Comparison of ENCODE assay signal across 9 cellular contexts in genomic region chr19:41298327-41298964, GRCh38. TPM values are rescaled to one million over a fixed set of nuclear protein-coding genes. Genes with fewer than 3 reads are reported as not detected.
DNase-seq lines count a peak whose midpoint lies in the region; ATAC-seq and TF ChIP-seq lines count a peak whose summit lies in the region.
"Had no signal": no experiment of that assay in that cellular context is flagged by ENCODE, and none has a peak within 500 bp of the region (broad histone marks: within the 10 kb centered on the region; RNA-seq: fewer than 3 reads in every experiment).

No MANE protein-coding gene starts in this region.

- H3K36me3 ChIP-seq in BJ (ENCODE audit: control insufficient read depth, insufficient read depth, low read length): peaks cover 45% of the 10 kb centered on the region
- H3K36me3 ChIP-seq in esophagus (ENCODE audit: control insufficient read depth in 2 of 2, insufficient read depth in 2 of 2, low read length in 1 of 2): peaks cover 26 to 52% of the 10 kb centered on the region in 2 donors

- H3K36me3 Mint-ChIP-seq in T-helper 2 cell treated with Interferon-gamma antibody and Interleukin-4, amounts not matched to agents 5 μg/mL and 100 μg/mL, for 36 hours (ENCODE audit: low read depth): peaks cover 91% of the 10 kb centered on the region
- H3K36me3 Mint-ChIP-seq in natural killer cell treated with Interleukin-12 subunit alpha and Interleukin-12 subunit beta and Interleukin-15 and Interleukin-18, amount 100 ng/mL, for 72 hours: peaks cover 46% of the 10 kb centered on the region

- 32 to 39% methylated on average over 4 of the region's 4 CpGs for WGBS in esophagus, 2 donors

- H3K4me1 Mint-ChIP-seq in T-helper 2 cell treated with Interferon-gamma antibody and Interleukin-4, amounts not matched to agents 5 μg/mL and 100 μg/mL, for 36 hours (ENCODE audit: low read depth): peaks cover 73% of the 10 kb centered on the region
- peaks cover 80 to 87% of the 10 kb centered on the region in 2 donors for H3K4me1 Mint-ChIP-seq in natural killer cell treated with Interleukin-12 subunit alpha and Interleukin-12 subunit beta and Interleukin-15 and Interleukin-18, amount 100 ng/mL, for 72 hours (ENCODE audit: low read depth in 2 of 2)

- H3K27me3 Mint-ChIP-seq in T-helper 2 cell treated with Interferon-gamma antibody and Interleukin-4, amounts not matched to agents 5 μg/mL and 100 μg/mL, for 36 hours (ENCODE audit: low read depth): no peaks in the 10 kb centered on the region
- H3K27me3 Mint-ChIP-seq in natural killer cell treated with Interleukin-12 subunit alpha and Interleukin-12 subunit beta and Interleukin-15 and Interleukin-18, amount 100 ng/mL, for 72 hours: no peaks in the 10 kb centered on the region

- peak; percentile 69 for DNase-seq in BJ (ENCODE audit: low read depth)
- DNase-seq in T-helper 2 cell treated with Interferon-gamma antibody and Interleukin-4, amounts not matched to agents 5 μg/mL and 100 μg/mL, for 36 hours (ENCODE audit: low spot score): no peak
- DNase-seq in natural killer cell treated with Interleukin-12 subunit alpha and Interleukin-12 subunit beta and Interleukin-15 and Interleukin-18, amount 100 ng/mL, for 72 hours (ENCODE audit: low spot score): peak; percentile 74
- no peak for DNase-seq in NCI-H146 (lab: John Stamatoyannopoulos, UW)
- DNase-seq in activated CD4-positive, CD25-positive, alpha-beta regulatory T cell treated with anti-CD3 and anti-CD28 coated beads, Interleukin-2, amount 50 U/mL, for 72 hours: no peak

- H3K4me3 ChIP-seq in BJ (ENCODE audit: low read depth, low read length): no peak overlapping the region
- H3K4me3 ChIP-seq in esophagus (ENCODE audit: low read depth in 1 of 2, low read length in 2 of 2): no peak overlapping the region

- H3K27me3 ChIP-seq in BJ (ENCODE audit: control insufficient read depth, insufficient read depth, low read length) (no peaks in the 10 kb centered on the region), esophagus (ENCODE audit: control insufficient read depth in 1 of 2, insufficient read depth in 2 of 2, low read length in 2 of 2) (no peaks in the 10 kb centered on the region)

- no peaks in the 10 kb centered on the region for H3K9me3 ChIP-seq in esophagus (ENCODE audit: control insufficient read depth in 2 of 2, insufficient read depth in 1 of 2, low read depth in 1 of 2, low read length in 1 of 2)

- TF ChIP-seq CTCF in BJ (IDR thresholded peaks at IDR 0.05; ENCODE audit: insufficient read depth, low read depth, low read length): no peak

- H3K9me3 Mint-ChIP-seq in T-helper 2 cell treated with Interferon-gamma antibody and Interleukin-4, amounts not matched to agents 5 μg/mL and 100 μg/mL, for 36 hours: no peaks in the 10 kb centered on the region
- H3K9me3 Mint-ChIP-seq in natural killer cell treated with Interleukin-12 subunit alpha and Interleukin-12 subunit beta and Interleukin-15 and Interleukin-18, amount 100 ng/mL, for 72 hours: no peaks in the 10 kb centered on the region
- H3K9me3 Mint-ChIP-seq: neural crest cell had no signal

- CTCF ChIA-PET in BJ (lab: Yijun Ruan, JAX): interaction anchor here (0.6 to 8.6 kb wide), 10 partner anchors 9 to 635 kb away, joined by 3 to 83 read pairs (median 4); no protein-coding TSS in a partner anchor

- H3K4me1 ChIP-seq in esophagus (ENCODE audit: control insufficient read depth in 2 of 2, insufficient read depth in 2 of 2, low read length in 1 of 2): peaks cover 0 to 10% of the 10 kb centered on the region in 2 donors

- ATAC-seq in GM21381 (IDR thresholded peaks at IDR 0.05; ENCODE audit: unreplicated experiment) (peak; percentile 18), GM21526 (IDR thresholded peaks at IDR 0.05; ENCODE audit: low FRiP score, unreplicated experiment) (no peak)
- peak in 1 of 2 donors; percentile 28 for ATAC-seq in natural killer cell treated with Interleukin-12 subunit alpha and Interleukin-12 subunit beta and Interleukin-15 and Interleukin-18, amount 100 ng/mL, for 72 hours

- H3K4me3 Mint-ChIP-seq in T-helper 2 cell treated with Interferon-gamma antibody and Interleukin-4, amounts not matched to agents 5 μg/mL and 100 μg/mL, for 36 hours: no peak overlapping the region
- peak overlapping the region; percentile 79 for H3K4me3 Mint-ChIP-seq in natural killer cell treated with Interleukin-12 subunit alpha and Interleukin-12 subunit beta and Interleukin-15 and Interleukin-18, amount 100 ng/mL, for 72 hours
- H3K4me3 Mint-ChIP-seq: neural crest cell had no signal

- peak overlapping the region; percentile 77 for H3K27ac Mint-ChIP-seq in T-helper 2 cell treated with Interferon-gamma antibody and Interleukin-4, amounts not matched to agents 5 μg/mL and 100 μg/mL, for 36 hours
- H3K27ac Mint-ChIP-seq in natural killer cell treated with Interleukin-12 subunit alpha and Interleukin-12 subunit beta and Interleukin-15 and Interleukin-18, amount 100 ng/mL, for 72 hours: peak overlapping the region; percentile 97 to 98

- H3K27ac ChIP-seq in esophagus (ENCODE audit: low read depth in 2 of 2, low read length in 1 of 2): peak overlapping the region; percentile 76 to 80

- POLR2A ChIA-PET in BJ (lab: Charles Lee): interaction anchor here (0.6 kb wide), 1 partner anchor 79 kb away, joined by 6 read pairs; the partner anchor contains the start of gene AXL

RNA-seq across cellular contexts. Expression of gene CCDC97, which starts 11.5 kb away (rescaled TPM):
- 7.2 and 10.3 TPM in 2 replicates for polyA plus RNA-seq in BJ (2011; rRNA removed)
- polyA minus RNA-seq in BJ (2011; rRNA and poly(A)+ RNA removed): 8.2 and 11.0 TPM in 2 replicates
- 10 to 100 TPM; 12.2 to 14.0 TPM for polyA plus RNA-seq in esophagus
- total RNA-seq in natural killer cell treated with Interleukin-12 subunit alpha and Interleukin-12 subunit beta and Interleukin-15 and Interleukin-18, amount 100 ng/mL, for 72 hours: 10 to 100 TPM; 52.5 to 56.2 TPM

RNA-seq across cellular contexts. Expression of gene HNRNPUL1, which starts 34.3 kb away (rescaled TPM):
- polyA plus RNA-seq in BJ (2011; rRNA removed): 35.4 and 37.9 TPM in 2 replicates
- polyA minus RNA-seq in BJ (2011; rRNA and poly(A)+ RNA removed): 34.5 and 35.9 TPM in 2 replicates
- 10 to 100 TPM; 64.9 to 73.4 TPM for polyA plus RNA-seq in esophagus
- total RNA-seq in natural killer cell treated with Interleukin-12 subunit alpha and Interleukin-12 subunit beta and Interleukin-15 and Interleukin-18, amount 100 ng/mL, for 72 hours: 100 to 1,000 TPM; 248 to 319 TPM

RNA-seq across cellular contexts. Expression of gene TGFB1, which starts 55.3 kb away (rescaled TPM):
- polyA plus RNA-seq in BJ (2011; rRNA removed) (7.3 and 11.2 TPM in 2 replicates), esophagus (10 to 100 TPM; 16.2 to 77.1 TPM)
- polyA minus RNA-seq in BJ (2011; rRNA and poly(A)+ RNA removed): 24.6 and 35.6 TPM in 2 replicates
- 100 to 1,000 TPM; 108 to 131 TPM for total RNA-seq in natural killer cell treated with Interleukin-12 subunit alpha and Interleukin-12 subunit beta and Interleukin-15 and Interleukin-18, amount 100 ng/mL, for 72 hours

Comparison
In these comparisons a context has a peak if more than half of its experiments do, and no peak if none do; other contexts are left out.
1. DNase-seq: peak in BJ (single experiment) and natural killer cell treated with Interleukin-12 subunit alpha and Interleukin-12 subunit beta and Interleukin-15 and Interleukin-18, amount 100 ng/mL, for 72 hours (single experiment); none in T-helper 2 cell treated with Interferon-gamma antibody and Interleukin-4, amounts not matched to agents 5 μg/mL and 100 μg/mL, for 36 hours (single experiment), NCI-H146 (single experiment) and activated CD4-positive, CD25-positive, alpha-beta regulatory T cell treated with anti-CD3 and anti-CD28 coated beads, Interleukin-2, amount 50 U/mL, for 72 hours (single experiment).